Comparison of ENCODE assay signal across 20 cellular contexts in genomic region chr2:157107460-157107859, GRCh38.
A peak's percentile ranks its signal among the peaks of the same experiment; 100 is the strongest.
DNase-seq lines count a peak whose midpoint lies in the region; ATAC-seq, FAIRE-seq and TF ChIP-seq lines count a peak whose summit lies in the region.
"Had no signal": no experiment of that assay in that cellular context is flagged by ENCODE, and none has a peak within 500 bp of the region (broad histone marks: within the 10 kb centered on the region; RNA-seq: fewer than 3 reads in every experiment).

No MANE protein-coding gene starts in this region.

- FAIRE-seq in urothelium cell line (lab: Jason Lieb, UNC): no peak
- FAIRE-seq: bronchial epithelial cell, GM19239 had no signal

- ATAC-seq in HG03432 (IDR thresholded peaks at IDR 0.05; ENCODE audit: unreplicated experiment): peak; percentile 43
- ATAC-seq in GM18505 (IDR thresholded peaks at IDR 0.05; ENCODE audit: unreplicated experiment): no peak
- no peak for ATAC-seq in GM21529 (IDR thresholded peaks at IDR 0.05; ENCODE audit: unreplicated experiment)
- ATAC-seq: activated T-cell treated with anti-CD3 and anti-CD28 coated beads, Interleukin-2, amount 50 U/mL, for 4 hours; GM23338; right cardiac atrium; T-cell had no signal

- DNase-seq in SHP77 (lab: John Stamatoyannopoulos, UW): peak; percentile 7 to 20
- no peak for DNase-seq in SHP77 treated with DMSO at 0.1 percent for 48 hours (lab: John Stamatoyannopoulos, UW)
- peak; percentile 11 for DNase-seq in iris pigment epithelial cell (ENCODE audit: low read depth)
- DNase-seq in urothelium cell line (ENCODE audit: low spot score): peak; percentile 21
- no peak for DNase-seq in H4 (ENCODE audit: low spot score)
- DNase-seq: activated CD4-positive, alpha-beta T cell treated with anti-CD3 and anti-CD28 coated beads for 1 hour; activated CD8-positive, alpha-beta memory T cell treated with anti-CD3 and anti-CD28 coated beads for 24 hours; activated naive CD4-positive, alpha-beta T cell treated with anti-CD3 and anti-CD28 coated beads for 36 hours; activated T-cell treated with anti-CD3 and anti-CD28 coated beads, Interleukin-2, amount 50 U/mL, for 4 hours; amniotic stem cell; MM.1S; right cardiac atrium; stimulated activated CD4-positive, alpha-beta T cell treated with anti-CD3 and anti-CD28 coated beads, Interleukin-12 subunit alpha, Interleukin-12 subunit beta, amount 100 ng/mL, for 4 hours; T-cell had no signal

- no peak for TF ChIP-seq POLR2A in GM18505 (IDR thresholded peaks at IDR 0.05; ENCODE audit: borderline replicate concordance, extremely low read depth, insufficient read depth, insufficient read length)

Comparison
In these comparisons a context has a peak if more than half of its experiments do, and no peak if none do; other contexts are left out.
1. DNase-seq: peak in SHP77 (2 of 2), iris pigment epithelial cell (single experiment) and urothelium cell line (single experiment); none in SHP77 treated with DMSO at 0.1 percent for 48 hours (single experiment) and H4 (single experiment).